ENCODE assay signal across 1 cellular context in the genomic region with DNA sequence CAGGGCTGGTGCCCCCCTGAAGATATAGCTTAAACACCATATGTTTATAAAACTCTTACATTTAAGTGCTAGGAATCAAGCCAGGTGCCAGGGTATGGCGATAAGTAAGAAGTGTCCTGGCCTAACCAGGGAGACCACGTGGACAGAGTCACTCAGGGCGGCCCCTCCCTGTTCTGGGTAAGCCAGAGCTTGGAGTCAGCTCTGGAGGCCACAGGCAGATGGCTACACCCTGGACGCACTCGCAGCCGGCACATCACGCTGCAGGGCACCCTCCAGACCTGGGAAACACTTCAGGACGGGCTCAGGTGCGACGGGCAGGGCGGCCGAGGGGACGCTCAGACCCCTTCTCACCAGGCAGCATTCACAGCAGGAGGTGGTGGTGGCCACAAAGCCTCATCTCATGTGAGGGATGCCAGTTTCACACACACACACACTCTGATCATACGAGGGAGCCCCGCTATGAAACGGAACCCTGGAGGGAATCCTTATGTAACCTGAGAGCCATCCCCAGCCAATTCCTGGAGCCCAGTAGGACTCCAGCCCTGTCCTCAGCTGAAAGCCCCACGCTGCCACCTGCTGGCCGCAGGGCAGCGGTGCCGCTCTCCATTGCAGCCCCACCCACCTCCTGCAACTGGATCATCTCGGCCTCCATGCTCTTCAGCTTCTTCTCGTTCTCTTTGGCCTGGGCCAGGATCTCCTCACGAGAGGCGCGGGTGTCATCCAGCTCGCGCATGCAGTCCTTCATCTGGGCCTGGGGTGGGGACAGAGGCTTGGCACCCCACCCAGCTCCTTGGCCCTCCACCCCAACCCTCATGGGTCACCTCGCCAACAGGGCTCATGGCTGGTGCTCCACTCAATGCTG.
TF ChIP-seq lines count a peak whose summit lies in the region.

No MANE protein-coding gene starts in this region.

TF ChIP-seq in IMR-90, 13 proteins besides CTCF, POLR2A, EP300 and RAD21 (continued from another document):
- TF ChIP-seq BHLHE40 (IDR thresholded peaks at IDR 0.05; ENCODE audit: low read depth, low read length) (no peak), RFX5 (IDR thresholded peaks at IDR 0.05; ENCODE audit: low read depth, low read length) (no peak), RCOR1 (IDR thresholded peaks at IDR 0.05; ENCODE audit: insufficient replicate concordance, low read length) (no peak), CEBPB (IDR thresholded peaks at IDR 0.05; ENCODE audit: low read depth, low read length) (no peak), MAZ (IDR thresholded peaks at IDR 0.05; ENCODE audit: borderline replicate concordance, low read depth, low read length) (peak; percentile 71; the same call in 1 of the 2 replicates), NFE2L2 (IDR thresholded peaks at IDR 0.05; ENCODE audit: low read depth, low read length) (no peak), CHD1 (IDR thresholded peaks at IDR 0.05; ENCODE audit: low read depth, low read length) (no peak), FOS (IDR thresholded peaks at IDR 0.05; ENCODE audit: low read depth, low read length) (no peak)
- TF ChIP-seq, protein P1, sequence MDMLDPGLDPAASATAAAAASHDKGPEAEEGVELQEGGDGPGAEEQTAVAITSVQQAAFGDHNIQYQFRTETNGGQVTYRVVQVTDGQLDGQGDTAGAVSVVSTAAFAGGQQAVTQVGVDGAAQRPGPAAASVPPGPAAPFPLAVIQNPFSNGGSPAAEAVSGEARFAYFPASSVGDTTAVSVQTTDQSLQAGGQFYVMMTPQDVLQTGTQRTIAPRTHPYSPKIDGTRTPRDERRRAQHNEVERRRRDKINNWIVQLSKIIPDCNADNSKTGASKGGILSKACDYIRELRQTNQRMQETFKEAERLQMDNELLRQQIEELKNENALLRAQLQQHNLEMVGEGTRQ (IDR thresholded peaks at IDR 0.05; ENCODE audit: low read depth, low read length): no peak
TF ChIP-seq in IMR-90: peak in this region for 2.
